In the genomic region with DNA sequence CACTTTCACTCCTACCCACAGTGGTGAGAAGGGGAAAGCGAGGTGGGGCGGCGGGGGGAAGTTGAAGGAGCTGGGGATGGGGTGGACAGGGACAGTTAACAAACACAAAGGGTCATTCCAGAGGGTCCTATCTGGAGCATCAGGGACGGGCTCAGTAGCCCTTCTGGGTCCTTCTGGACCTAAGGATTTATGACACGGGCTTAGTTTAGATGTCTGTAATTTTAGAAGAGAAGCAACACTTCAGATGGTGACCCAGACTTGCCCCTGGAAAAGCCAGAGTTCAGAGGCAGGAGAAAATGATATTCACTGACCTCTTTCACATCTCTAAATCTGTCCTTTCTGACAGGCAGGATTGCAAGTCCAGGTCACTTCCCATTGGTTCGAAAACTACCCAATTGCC, we compare ENCODE assay signal across 35 cellular contexts.
"Had no signal": no experiment of that assay in that cellular context is flagged by ENCODE, and none has a peak within 500 bp of the region (broad histone marks: within the 10 kb centered on the region; RNA-seq: fewer than 3 reads in every experiment).

No MANE protein-coding gene starts in this region.

- H3K27ac Mint-ChIP-seq: activated naive CD4-positive, alpha-beta T cell treated with anti-CD3 and anti-CD28 coated beads for 36 hours; activated naive CD4-positive, alpha-beta T cell treated with anti-CD3 and anti-CD28 coated beads, Interleukin-2, amount 10 ng/mL, durations not matched to agents 7 days and 5 days; activated naive CD4-positive, alpha-beta T cell treated with anti-CD3 and anti-CD28 coated beads, Interleukin-2, amount 50 U/mL, for 24 hours; activated naive CD4-positive, alpha-beta T cell treated with anti-CD3 and anti-CD28 coated beads, Interleukin-2, amount 50 U/mL, for 72 hours; activated naive CD8-positive, alpha-beta T cell; activated naive CD8-positive, alpha-beta T cell treated with anti-CD3 and anti-CD28 coated beads for 36 hours; activated naive CD8-positive, alpha-beta T cell treated with anti-CD3 and anti-CD28 coated beads, Interleukin-2, amount 10 ng/mL, durations not matched to agents 7 days and 5 days; activated naive CD8-positive, alpha-beta T cell treated with anti-CD3 and anti-CD28 coated beads, Interleukin-2, amount 50 U/mL, for 24 hours; activated T-cell treated with anti-CD3 and anti-CD28 coated beads, Interleukin-2, amount 50 U/mL, for 24 hours; activated T-cell treated with anti-CD3 and anti-CD28 coated beads, Interleukin-2, amount 50 U/mL, for 72 hours; activated T-helper 1 cell treated with anti-CD3 and anti-CD28 coated beads, Interleukin-12 subunit alpha, Interleukin-12 subunit beta, Interleukin-2, Interleukin-4 antibody, amounts not matched to agents 30 ng/mL and 10 ng/mL and 1 ng/mL, durations not matched to agents 14 hours and 24 hours and 36 hours; activated T-helper 17 cell treated with anti-CD3 and anti-CD28 coated beads, Interleukin-2, amount 50 U/mL, for 72 hours; activated T-helper 2 cell treated with anti-CD3 and anti-CD28 coated beads, Interferon-gamma antibody, Interleukin-2, Interleukin-4, amounts not matched to agents 10 μg/mL and 5 μg/mL and 100 μg/mL, durations not matched to agents 14 hours and 24 hours and 36 hours had no signal

- H3K36me3 Mint-ChIP-seq: activated naive CD4-positive, alpha-beta T cell treated with anti-CD3 and anti-CD28 coated beads, Interleukin-2, amount 10 ng/mL, durations not matched to agents 7 days and 5 days; activated naive CD4-positive, alpha-beta T cell treated with anti-CD3 and anti-CD28 coated beads, Interleukin-2, amount 50 U/mL, for 24 hours; activated naive CD8-positive, alpha-beta T cell; activated naive CD8-positive, alpha-beta T cell treated with anti-CD3 and anti-CD28 coated beads for 36 hours; activated naive CD8-positive, alpha-beta T cell treated with anti-CD3 and anti-CD28 coated beads, Interleukin-2, amount 10 ng/mL, durations not matched to agents 7 days and 5 days had no signal

- H3K4me3 Mint-ChIP-seq: activated naive CD4-positive, alpha-beta T cell treated with anti-CD3 and anti-CD28 coated beads for 36 hours; activated naive CD4-positive, alpha-beta T cell treated with anti-CD3 and anti-CD28 coated beads, Interleukin-2, amount 10 ng/mL, durations not matched to agents 7 days and 5 days; activated naive CD4-positive, alpha-beta T cell treated with anti-CD3 and anti-CD28 coated beads, Interleukin-2, amount 50 U/mL, for 24 hours; activated naive CD8-positive, alpha-beta T cell; activated naive CD8-positive, alpha-beta T cell treated with anti-CD3 and anti-CD28 coated beads for 36 hours; activated naive CD8-positive, alpha-beta T cell treated with anti-CD3 and anti-CD28 coated beads, Interleukin-2, amount 10 ng/mL, durations not matched to agents 7 days and 5 days; activated naive CD8-positive, alpha-beta T cell treated with anti-CD3 and anti-CD28 coated beads, Interleukin-2, amount 50 U/mL, for 24 hours; activated T-cell treated with anti-CD3 and anti-CD28 coated beads, Interleukin-2, amount 50 U/mL, for 24 hours; activated T-cell treated with anti-CD3 and anti-CD28 coated beads, Interleukin-2, amount 50 U/mL, for 4 hours; activated T-cell treated with anti-CD3 and anti-CD28 coated beads, Interleukin-2, amount 50 U/mL, for 72 hours; activated T-helper 1 cell treated with anti-CD3 and anti-CD28 coated beads, Interleukin-12 subunit alpha, Interleukin-12 subunit beta, Interleukin-2, Interleukin-4 antibody, amounts not matched to agents 30 ng/mL and 10 ng/mL and 1 ng/mL, durations not matched to agents 14 hours and 24 hours and 36 hours; activated T-helper 17 cell treated with anti-CD3 and anti-CD28 coated beads, Interleukin-2, amount 50 U/mL, for 72 hours; brain; central memory CD8-positive, alpha-beta T cell had no signal

- H3K27me3 Mint-ChIP-seq: activated naive CD4-positive, alpha-beta T cell treated with anti-CD3 and anti-CD28 coated beads, Interleukin-2, amount 10 ng/mL, durations not matched to agents 7 days and 5 days; activated naive CD4-positive, alpha-beta T cell treated with anti-CD3 and anti-CD28 coated beads, Interleukin-2, amount 50 U/mL, for 24 hours; activated naive CD8-positive, alpha-beta T cell treated with anti-CD3 and anti-CD28 coated beads, Interleukin-2, amount 50 U/mL, for 24 hours; activated T-helper 17 cell treated with anti-CD3 and anti-CD28 coated beads, Interleukin-2, amount 50 U/mL, for 72 hours; brain had no signal

- DNase-seq: activated effector memory CD4-positive, alpha-beta T cell treated with anti-CD3 and anti-CD28 coated beads, Interleukin-2, amount 50 U/mL, for 16 hours; activated effector memory CD4-positive, alpha-beta T cell treated with Interleukin-2 at 50 U/mL for 16 hours; activated gamma-delta T cell; activated gamma-delta T cell treated with Interleukin-2 at 50 U/mL for 16 hours; activated naive CD4-positive, alpha-beta T cell; activated naive CD4-positive, alpha-beta T cell treated with anti-CD3 and anti-CD28 coated beads for 36 hours; activated naive CD4-positive, alpha-beta T cell treated with anti-CD3 and anti-CD28 coated beads, Interleukin-2, amount 10 ng/mL, durations not matched to agents 7 days and 5 days; activated naive CD4-positive, alpha-beta T cell treated with anti-CD3 and anti-CD28 coated beads, Interleukin-2, amount 50 U/mL, for 16 hours; activated naive CD4-positive, alpha-beta T cell treated with Interleukin-2 at 50 U/mL for 16 hours; activated naive CD8-positive, alpha-beta T cell treated with anti-CD3 and anti-CD28 coated beads for 36 hours; activated naive CD8-positive, alpha-beta T cell treated with anti-CD3 and anti-CD28 coated beads, Interleukin-2, amount 10 ng/mL, durations not matched to agents 7 days and 5 days; activated naive CD8-positive, alpha-beta T cell treated with anti-CD3 and anti-CD28 coated beads, Interleukin-2, amount 50 U/mL, for 24 hours; activated T-cell treated with anti-CD3 and anti-CD28 coated beads, Interleukin-2, amount 50 U/mL, for 1 hour; activated T-cell treated with anti-CD3 and anti-CD28 coated beads, Interleukin-2, amount 50 U/mL, for 24 hours; activated T-cell treated with anti-CD3 and anti-CD28 coated beads, Interleukin-2, amount 50 U/mL, for 4 hours; activated T-cell treated with anti-CD3 and anti-CD28 coated beads, Interleukin-2, amount 50 U/mL, for 48 hours; activated T-cell treated with anti-CD3 and anti-CD28 coated beads, Interleukin-2, amount 50 U/mL, for 72 hours; adrenal gland; amniotic stem cell; amygdala; anterior cingulate cortex; aorta; body of pancreas; brain microvascular endothelial cell; caudate nucleus; central memory CD4-positive, alpha-beta T cell; cerebellar nuclear complex had no signal

- H3K9me3 Mint-ChIP-seq: activated naive CD4-positive, alpha-beta T cell treated with anti-CD3 and anti-CD28 coated beads, Interleukin-2, amount 50 U/mL, for 24 hours; activated naive CD8-positive, alpha-beta T cell treated with anti-CD3 and anti-CD28 coated beads, Interleukin-2, amount 10 ng/mL, durations not matched to agents 7 days and 5 days; activated naive CD8-positive, alpha-beta T cell treated with anti-CD3 and anti-CD28 coated beads, Interleukin-2, amount 50 U/mL, for 24 hours; activated T-cell treated with anti-CD3 and anti-CD28 coated beads, Interleukin-2, amount 50 U/mL, for 4 hours; activated T-helper 1 cell treated with anti-CD3 and anti-CD28 coated beads, Interleukin-12 subunit alpha, Interleukin-12 subunit beta, Interleukin-2, Interleukin-4 antibody, amounts not matched to agents 30 ng/mL and 10 ng/mL and 1 ng/mL, durations not matched to agents 14 hours and 24 hours and 36 hours; activated T-helper 2 cell treated with anti-CD3 and anti-CD28 coated beads, Interferon-gamma antibody, Interleukin-2, Interleukin-4, amounts not matched to agents 10 μg/mL and 5 μg/mL and 100 μg/mL, durations not matched to agents 14 hours and 24 hours and 36 hours had no signal

- H3K4me1 Mint-ChIP-seq: activated naive CD4-positive, alpha-beta T cell treated with anti-CD3 and anti-CD28 coated beads, Interleukin-2, amount 50 U/mL, for 24 hours; activated naive CD8-positive, alpha-beta T cell treated with anti-CD3 and anti-CD28 coated beads for 36 hours; activated naive CD8-positive, alpha-beta T cell treated with anti-CD3 and anti-CD28 coated beads, Interleukin-2, amount 10 ng/mL, durations not matched to agents 7 days and 5 days; activated naive CD8-positive, alpha-beta T cell treated with anti-CD3 and anti-CD28 coated beads, Interleukin-2, amount 50 U/mL, for 24 hours; activated T-helper 17 cell treated with anti-CD3 and anti-CD28 coated beads, Interleukin-2, amount 50 U/mL, for 72 hours; central memory CD8-positive, alpha-beta T cell had no signal
